Comparison of ENCODE assay signal across 8 cellular contexts in the genomic region with DNA sequence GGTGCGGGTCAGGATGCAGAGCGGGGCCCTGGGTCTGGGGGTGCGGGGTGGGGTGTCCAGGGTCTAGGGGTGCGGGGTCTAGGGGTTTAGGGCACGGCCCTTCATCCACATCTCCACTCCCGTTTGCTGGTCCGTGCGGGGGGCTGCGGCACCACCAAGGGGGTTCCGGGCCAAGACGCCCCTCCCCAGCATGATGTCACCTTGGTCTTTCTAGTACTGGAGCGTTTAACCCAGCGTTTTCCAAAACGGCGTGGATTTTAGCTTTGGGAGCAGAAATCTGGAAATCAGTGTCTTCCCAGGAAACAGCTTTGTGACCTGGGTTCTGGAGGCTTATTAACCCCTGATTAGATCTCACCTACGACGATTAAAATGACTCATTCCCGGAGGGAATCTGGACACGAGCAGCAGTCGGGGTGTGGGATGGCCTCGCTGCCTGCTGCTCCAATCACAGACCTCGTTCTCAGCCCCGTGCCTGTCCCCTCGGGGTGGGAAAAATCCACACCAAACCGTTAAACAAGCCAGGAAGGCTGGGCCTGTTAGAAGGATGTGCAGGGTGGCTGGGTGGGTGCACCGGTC. TPM values are rescaled to one million over a fixed set of nuclear protein-coding genes. Genes with fewer than 3 reads are reported as not detected.
DNase-seq lines count a peak whose midpoint lies in the region; ATAC-seq, FAIRE-seq and TF ChIP-seq lines count a peak whose summit lies in the region.

No MANE protein-coding gene starts in this region.

- H3K9me3 ChIP-seq in OCI-LY1 (ENCODE audit: low read length) (no peaks in the 10 kb centered on the region), HepG2 (ENCODE audit: low read length) (no peaks in the 10 kb centered on the region)

- intact Hi-C loops in HepG2 (cut with micrococcal nuclease; ENCODE audit: unreplicated experiment), result no loop called here

- H3K27ac ChIP-seq in OCI-LY1 (ENCODE audit: low read depth, low read length, poor library complexity, severe bottlenecking) (peak overlapping the region; percentile 50), HepG2 (ENCODE audit: extremely low read length, insufficient read depth, low read length) (peak overlapping the region; percentile 60)

- 11% methylated on average over 7 of the region's 26 CpGs for WGBS in HepG2 (ENCODE audit: low lambda C conversion rate)

- TF ChIP-seq POLR2A in HepG2 (IDR thresholded peaks at IDR 0.05; ENCODE audit: insufficient read depth in 1 of 2, low read depth in 2 of 2, low read length in 2 of 2), result no peak

- H3K4me2 ChIP-seq in OCI-LY1 (ENCODE audit: low read length) (peak overlapping the region; percentile 94), HepG2 (ENCODE audit: low read depth, low read length) (peak overlapping the region; percentile 88)

- BruUV-seq in HepG2 (replicated peaks; lab: Mats Ljungman, UMichigan), result TSS peak; percentile 61

- no peaks in the 10 kb centered on the region for H3F3A ChIP-seq in OCI-LY1 (ENCODE audit: insufficient read depth, low read length)

- no peak for FAIRE-seq in HepG2 (lab: Jason Lieb, UNC)

- TF ChIP-seq CTCF in OCI-LY1 (IDR thresholded peaks at IDR 0.05; ENCODE audit: low read length) (no peak), choroid plexus epithelial cell (conservative IDR thresholded peaks at IDR 0.05; ENCODE audit: low read depth, low read length) (no peak), HepG2 (CRISPR knock-in tag; IDR thresholded peaks at IDR 0.05) (no peak)

- peak overlapping the region; percentile 96 for H3K9ac ChIP-seq in OCI-LY1 (ENCODE audit: low read length)
- H3K9ac ChIP-seq in HepG2 (ENCODE audit: insufficient read depth, low read depth, low read length), result peak overlapping the region; percentile 78

- H3K36me3 ChIP-seq in OCI-LY1 (ENCODE audit: insufficient read depth, low read length), result peaks cover 21% of the 10 kb centered on the region; the same call in 1 of the 2 replicates
- peaks cover 6 to 10% of the 10 kb centered on the region in 2 experiments; a peak in 4 of 5 replicates for H3K36me3 ChIP-seq in HepG2 (replicated peaks in 1 of 2; ENCODE audit: control insufficient read depth in 1 of 2, insufficient read depth in 2 of 2, low read length in 2 of 2)

- in situ Hi-C loops in HepG2 (cut with HindIII; ENCODE audit: extremely low pct_ligation_motif_present, low pct_unique_long_range_greater_than_20kb), result no loop called here

- peak overlapping the region; percentile 83 for H3K4me3 ChIP-seq in OCI-LY1 (ENCODE audit: low read depth, low read length, poor library complexity, severe bottlenecking)
- H3K4me3 ChIP-seq in choroid plexus epithelial cell (ENCODE audit: low read depth, low read length), result peak overlapping the region; percentile 80
- peak overlapping the region; percentile 75 to 84 (median 79) for H3K4me3 ChIP-seq in HepG2 (replicated peaks in 1 of 3; ENCODE audit: insufficient read depth in 1 of 3, low read depth in 2 of 3, low read length in 3 of 3)

- peaks cover 23% of the 10 kb centered on the region for H3K79me2 ChIP-seq in OCI-LY1 (ENCODE audit: insufficient read depth, low read length)
- H3K79me2 ChIP-seq in HepG2 (ENCODE audit: insufficient read depth, low read length), result peaks cover 49% of the 10 kb centered on the region

- no peak overlapping the region for H2AFZ ChIP-seq in OCI-LY1 (ENCODE audit: low read length)
- no peak overlapping the region for H2AFZ ChIP-seq in HepG2 (ENCODE audit: low read length)

- TF ChIP-seq RAD21 in HepG2 (CRISPR knock-in tag; IDR thresholded peaks at IDR 0.05), result no peak

- H4K20me1 ChIP-seq in OCI-LY1 (ENCODE audit: insufficient read depth, low read length) (no peaks in the 10 kb centered on the region), HepG2 (ENCODE audit: insufficient read depth, low read length) (peaks cover 24% of the 10 kb centered on the region)

- POLR2A ChIA-PET in HepG2 (lab: Yijun Ruan, JAX), result interaction anchor here (0.6 to 4.9 kb wide), 2 partner anchors 10 to 26 kb away, joined by 5 to 37 read pairs; no protein-coding TSS in a partner anchor

- DNase-seq in DMS53 (lab: John Stamatoyannopoulos, UW) (peak; percentile 33), DMS53 treated with DMSO at 0.1 percent for 48 hours (lab: John Stamatoyannopoulos, UW; ENCODE audit: unreplicated experiment) (no peak), choroid plexus epithelial cell (ENCODE audit: low read depth) (peak; percentile 63), HepG2 (ENCODE audit: low spot score) (no peak), superior temporal gyrus (ENCODE audit: extremely low spot score) (peak; percentile 38)
- no peak for DNase-seq in stimulated activated CD4-positive, alpha-beta T cell treated with anti-CD3 and anti-CD28 coated beads, Interleukin-1b, Interleukin-23, amount 100 ng/mL, for 48 hours

- CTCF ChIA-PET in HepG2 (lab: Yijun Ruan, JAX; ENCODE audit: low intra/inter-chr PET ratio, low total read pairs), result no interaction called here

- no peak for TF ChIP-seq EP300 in HepG2 (IDR thresholded peaks at IDR 0.05; ENCODE audit: low read depth in 2 of 2, low read length in 2 of 2)
- TF ChIP-seq EP300 in HepG2 (CRISPR knock-in tag; IDR thresholded peaks at IDR 0.05; ENCODE audit: borderline replicate concordance), result no peak

- ATAC-seq in HepG2 (no peak), GM19023 (IDR thresholded peaks at IDR 0.05; ENCODE audit: unreplicated experiment) (no peak)

- H3K4me1 ChIP-seq in OCI-LY1 (ENCODE audit: insufficient read depth, low read length, severe bottlenecking) (peaks cover 24% of the 10 kb centered on the region), HepG2 (ENCODE audit: insufficient read depth, low read length) (peaks cover 85% of the 10 kb centered on the region)

- no peaks in the 10 kb centered on the region for H3K9me2 ChIP-seq in OCI-LY1 (ENCODE audit: low read depth, low read length)

- H3K27me3 ChIP-seq in OCI-LY1 (ENCODE audit: insufficient read depth, low read length) (no peaks in the 10 kb centered on the region), HepG2 (ENCODE audit: control insufficient read depth in 1 of 2, insufficient read depth in 2 of 2, low read length in 2 of 2) (no peaks in the 10 kb centered on the region; a peak in 1 of 5 replicates)

TF ChIP-seq in HepG2, 621 proteins besides CTCF, POLR2A, EP300 and RAD21 (continues in another document):
- no peak for TF ChIP-seq WIZ (CRISPR knock-in tag; IDR thresholded peaks at IDR 0.05)
- no peak for TF ChIP-seq ZNF451 (CRISPR knock-in tag; IDR thresholded peaks at IDR 0.05)
- TF ChIP-seq ZNF484 (CRISPR knock-in tag; IDR thresholded peaks at IDR 0.05; ENCODE audit: borderline replicate concordance, low read depth), result no peak
- TF ChIP-seq ZFP62 (CRISPR knock-in tag; IDR thresholded peaks at IDR 0.05), result no peak
- TF ChIP-seq SKI (IDR thresholded peaks at IDR 0.05; ENCODE audit: partially characterized antibody), result no peak
- TF ChIP-seq ZNF496 (CRISPR knock-in tag; IDR thresholded peaks at IDR 0.05; ENCODE audit: insufficient replicate concordance), result no peak
- no peak for TF ChIP-seq SP2 (CRISPR knock-in tag; IDR thresholded peaks at IDR 0.05)

RNA-seq across cellular contexts. Expression of a gene that starts 0.8 kb away (rescaled TPM):
- total RNA-seq in HepG2 (2016; rRNA removed; fragmentation: Illumina TruSeq; extraction: Trizol), result 25.7 and 25.9 TPM in 2 replicates
- 22.1 and 25.6 TPM in 2 replicates for total RNA-seq in HepG2 (2016; cell fraction: cytosol; rRNA removed; fragmentation: Illumina TruSeq; extraction: Trizol; ENCODE audit: low read depth)
- total RNA-seq in HepG2 (2016; cell fraction: insoluble cytoplasmic fraction; rRNA removed; fragmentation: Illumina TruSeq; extraction: Trizol), result 21.5 and 27.6 TPM in 2 replicates
- total RNA-seq in HepG2 (2016; cell fraction: membrane; rRNA removed; fragmentation: Illumina TruSeq; extraction: Trizol), result 26.2 and 26.6 TPM in 2 replicates
- 26.6 and 31.5 TPM in 2 replicates for total RNA-seq in HepG2 (2016; cell fraction: nucleus; rRNA removed; fragmentation: Illumina TruSeq; extraction: Trizol)
- 74.5 and 75.7 TPM in 2 replicates for polyA plus RNA-seq in HepG2 (2011; rRNA removed)
- polyA plus RNA-seq in HepG2 (2011; cell fraction: cytosol; rRNA removed), result 39.6 and 44.6 TPM in 2 replicates
- 182 and 223 TPM in 2 replicates for polyA plus RNA-seq in HepG2 (2011; cell fraction: nucleus; rRNA removed)
- polyA plus RNA-seq in HepG2 (2012), result 56.1 and 60.7 TPM in 2 replicates
- polyA plus RNA-seq in HepG2 (2016; cell fraction: cytosol; fragmentation: Illumina TruSeq; extraction: Trizol; ENCODE audit: low read depth), result 7.3 and 8.2 TPM in 2 replicates
- 31.3 and 36.3 TPM in 2 replicates for polyA plus RNA-seq in HepG2 (2016; cell fraction: insoluble cytoplasmic fraction; fragmentation: Illumina TruSeq; extraction: Trizol; ENCODE audit: low read depth)
- polyA plus RNA-seq in HepG2 (2016; cell fraction: membrane; fragmentation: Illumina TruSeq; extraction: Trizol; ENCODE audit: low read depth), result 16.2 and 21.0 TPM in 2 replicates
- polyA plus RNA-seq in HepG2 (2016; cell fraction: nucleus; fragmentation: Illumina TruSeq; extraction: Trizol; ENCODE audit: insufficient read depth, low read depth), result 75.2 and 92.2 TPM in 2 replicates
- 90.1 and 145 TPM in 2 replicates for polyA minus RNA-seq in HepG2 (2011; rRNA and poly(A)+ RNA removed; ENCODE audit: low replicate concordance)
- polyA minus RNA-seq in HepG2 (2011; cell fraction: cytosol; rRNA and poly(A)+ RNA removed), result 78.0 and 102 TPM in 2 replicates
- polyA minus RNA-seq in HepG2 (2011; cell fraction: nucleus; rRNA and poly(A)+ RNA removed), result 65.8 and 74.2 TPM in 2 replicates

RNA-seq across cellular contexts. Expression of a gene that starts 15.8 kb away (rescaled TPM):
- 39.6 and 65.1 TPM in 2 replicates for total RNA-seq in HepG2 (2016; rRNA removed; fragmentation: Illumina TruSeq; extraction: Trizol)
- 33.8 and 46.6 TPM in 2 replicates for total RNA-seq in HepG2 (2016; cell fraction: cytosol; rRNA removed; fragmentation: Illumina TruSeq; extraction: Trizol; ENCODE audit: low read depth)
- total RNA-seq in HepG2 (2016; cell fraction: insoluble cytoplasmic fraction; rRNA removed; fragmentation: Illumina TruSeq; extraction: Trizol), result 38.9 and 71.7 TPM in 2 replicates
- 45.9 and 51.6 TPM in 2 replicates for total RNA-seq in HepG2 (2016; cell fraction: membrane; rRNA removed; fragmentation: Illumina TruSeq; extraction: Trizol)
- total RNA-seq in HepG2 (2016; cell fraction: nucleus; rRNA removed; fragmentation: Illumina TruSeq; extraction: Trizol), result 60.6 and 61.3 TPM in 2 replicates
- polyA plus RNA-seq in HepG2 (2011; rRNA removed), result 93.6 and 102 TPM in 2 replicates
- 113 and 124 TPM in 2 replicates for polyA plus RNA-seq in HepG2 (2011; cell fraction: cytosol; rRNA removed)
- 70.7 and 76.1 TPM in 2 replicates for polyA plus RNA-seq in HepG2 (2011; cell fraction: nucleus; rRNA removed)
- 49.7 and 66.2 TPM in 2 replicates for polyA plus RNA-seq in HepG2 (2012)
- 34.4 and 49.9 TPM in 2 replicates for polyA plus RNA-seq in HepG2 (2016; cell fraction: cytosol; fragmentation: Illumina TruSeq; extraction: Trizol; ENCODE audit: low read depth)
- 41.0 and 42.5 TPM in 2 replicates for polyA plus RNA-seq in HepG2 (2016; cell fraction: insoluble cytoplasmic fraction; fragmentation: Illumina TruSeq; extraction: Trizol; ENCODE audit: low read depth)
- polyA plus RNA-seq in HepG2 (2016; cell fraction: membrane; fragmentation: Illumina TruSeq; extraction: Trizol; ENCODE audit: low read depth), result 38.3 and 51.4 TPM in 2 replicates
- 96.7 and 105 TPM in 2 replicates for polyA plus RNA-seq in HepG2 (2016; cell fraction: nucleus; fragmentation: Illumina TruSeq; extraction: Trizol; ENCODE audit: insufficient read depth, low read depth)
- polyA minus RNA-seq in HepG2 (2011; rRNA and poly(A)+ RNA removed; ENCODE audit: low replicate concordance), result 40.3 and 91.1 TPM in 2 replicates
- polyA minus RNA-seq in HepG2 (2011; cell fraction: cytosol; rRNA and poly(A)+ RNA removed), result 32.6 and 33.2 TPM in 2 replicates
- polyA minus RNA-seq in HepG2 (2011; cell fraction: nucleus; rRNA and poly(A)+ RNA removed), result 25.8 and 26.1 TPM in 2 replicates

Comparison
In these comparisons a context has a peak if more than half of its experiments do, and no peak if none do; other contexts are left out.
1. DNase-seq: peak in DMS53 (single experiment), choroid plexus epithelial cell (single experiment) and superior temporal gyrus (single experiment); none in DMS53 treated with DMSO at 0.1 percent for 48 hours (single experiment), HepG2 (single experiment) and stimulated activated CD4-positive, alpha-beta T cell treated with anti-CD3 and anti-CD28 coated beads, Interleukin-1b, Interleukin-23, amount 100 ng/mL, for 48 hours (single experiment).
2. Peak in every context shown above with its lines, with median percentiles within 50 percentile points of each other: H3K4me3 ChIP-seq.